ENCODE assay signal across 8 cellular contexts in genomic region chr3:195988764-195989163, GRCh38.
DNase-seq lines count a peak whose midpoint lies in the region; ATAC-seq and TF ChIP-seq lines count a peak whose summit lies in the region.
"Not testable (repeated sequence)": the region's sequence is repeated elsewhere in the genome, so short reads cannot be mapped to it uniquely, and the experiment has no call there.

No MANE protein-coding gene starts in this region.

- not testable (repeated sequence) for H3K9me3 ChIP-seq in CD8-positive, alpha-beta T cell (ENCODE audit: low read length); left ventricle myocardium inferior (replicated peaks)

- H3K4me3 ChIP-seq in CD8-positive, alpha-beta T cell (ENCODE audit: low read depth, low read length), result not testable (repeated sequence)
- H3K4me3 ChIP-seq in choroid plexus epithelial cell (ENCODE audit: low read depth, low read length) (peak overlapping the region; percentile 14), left ventricle myocardium inferior (peak overlapping the region; percentile 45)

- not testable (repeated sequence) for H3K27ac ChIP-seq in CD8-positive, alpha-beta T cell (ENCODE audit: low read depth, low read length); left ventricle myocardium inferior (replicated peaks)

- H3K36me3 Mint-ChIP-seq in CD8-positive, alpha-beta T cell, result peaks cover 12% of the 10 kb centered on the region
- H3K36me3 Mint-ChIP-seq in IgD-negative memory B cell; T-cell; activated naive CD4-positive, alpha-beta T cell treated with anti-CD3 and anti-CD28 coated beads, Interleukin-2, amount 10 ng/mL, durations not matched to agents 7 days and 5 days; nephron progenitor cell (ENCODE audit: low read depth): not testable (repeated sequence)

- H3K4me1 Mint-ChIP-seq in CD8-positive, alpha-beta T cell (ENCODE audit: low read depth); IgD-negative memory B cell; T-cell; activated naive CD4-positive, alpha-beta T cell treated with anti-CD3 and anti-CD28 coated beads, Interleukin-2, amount 10 ng/mL, durations not matched to agents 7 days and 5 days; nephron progenitor cell; stimulated activated naive CD8-positive, alpha-beta T cell treated with anti-CD3 and anti-CD28 coated beads, Interleukin-15, amount 100 ng/mL, for 72 hours: not testable (repeated sequence)

- H3K9me3 Mint-ChIP-seq in CD8-positive, alpha-beta T cell; IgD-negative memory B cell; T-cell; activated naive CD4-positive, alpha-beta T cell treated with anti-CD3 and anti-CD28 coated beads, Interleukin-2, amount 10 ng/mL, durations not matched to agents 7 days and 5 days; stimulated activated naive CD8-positive, alpha-beta T cell treated with anti-CD3 and anti-CD28 coated beads, Interleukin-15, amount 100 ng/mL, for 72 hours: not testable (repeated sequence)
- H3K9me3 Mint-ChIP-seq in nephron progenitor cell, result peaks cover 10% of the 10 kb centered on the region

- not testable (repeated sequence) for ATAC-seq in CD8-positive, alpha-beta T cell; T-cell (replicated peaks in 1 of 4); stimulated activated naive CD8-positive, alpha-beta T cell treated with anti-CD3 and anti-CD28 coated beads, Interleukin-15, amount 100 ng/mL, for 72 hours

- peak overlapping the region; percentile 47 for H3K4me3 Mint-ChIP-seq in CD8-positive, alpha-beta T cell
- H3K4me3 Mint-ChIP-seq in IgD-negative memory B cell (peak overlapping the region in 3 of 4 donors; percentile 4 to 61 (median 18)), T-cell (peak overlapping the region in 2 of 3 donors; percentile 37 to 54), nephron progenitor cell (peak overlapping the region; percentile 74)
- peak overlapping the region; percentile 28 for H3K4me3 Mint-ChIP-seq in activated naive CD4-positive, alpha-beta T cell treated with anti-CD3 and anti-CD28 coated beads, Interleukin-2, amount 10 ng/mL, durations not matched to agents 7 days and 5 days
- peak overlapping the region; percentile 42 to 64 for H3K4me3 Mint-ChIP-seq in stimulated activated naive CD8-positive, alpha-beta T cell treated with anti-CD3 and anti-CD28 coated beads, Interleukin-15, amount 100 ng/mL, for 72 hours

- not testable (repeated sequence) for H3K4me1 ChIP-seq in CD8-positive, alpha-beta T cell (ENCODE audit: insufficient read depth, low read length)
- H3K4me1 ChIP-seq in left ventricle myocardium inferior, result peaks cover 12% of the 10 kb centered on the region

- not testable (repeated sequence) for DNase-seq in CD8-positive, alpha-beta T cell; T-cell; activated naive CD4-positive, alpha-beta T cell treated with anti-CD3 and anti-CD28 coated beads, Interleukin-2, amount 10 ng/mL, durations not matched to agents 7 days and 5 days; choroid plexus epithelial cell (ENCODE audit: low read depth); left ventricle myocardium inferior
- peak; percentile 20 for DNase-seq in nephron progenitor cell
- DNase-seq in stimulated activated naive CD8-positive, alpha-beta T cell treated with anti-CD3 and anti-CD28 coated beads, Interleukin-15, amount 100 ng/mL, for 72 hours, result peak in 1 of 2 donors; percentile 7

- intact Hi-C loops in CD8-positive, alpha-beta T cell (cut with DNase I, micrococcal nuclease); left ventricle myocardium inferior (cut with micrococcal nuclease): not testable (repeated sequence)

- TF ChIP-seq CTCF in CD8-positive, alpha-beta T cell (IDR thresholded peaks at IDR 0.05); choroid plexus epithelial cell (conservative IDR thresholded peaks at IDR 0.05; ENCODE audit: low read depth, low read length); left ventricle myocardium inferior (IDR thresholded peaks at IDR 0.05; ENCODE audit: borderline replicate concordance); nephron progenitor cell (IDR thresholded peaks at IDR 0.05): not testable (repeated sequence)

- H3K27me3 Mint-ChIP-seq in CD8-positive, alpha-beta T cell (ENCODE audit: low read depth); IgD-negative memory B cell; T-cell; activated naive CD4-positive, alpha-beta T cell treated with anti-CD3 and anti-CD28 coated beads, Interleukin-2, amount 10 ng/mL, durations not matched to agents 7 days and 5 days; nephron progenitor cell (ENCODE audit: low read depth, poor library complexity); stimulated activated naive CD8-positive, alpha-beta T cell treated with anti-CD3 and anti-CD28 coated beads, Interleukin-15, amount 100 ng/mL, for 72 hours: not testable (repeated sequence)

- not testable (repeated sequence) for H3K36me3 ChIP-seq in CD8-positive, alpha-beta T cell (ENCODE audit: insufficient read depth, low read length); left ventricle myocardium inferior

- not testable (repeated sequence) for H3K27me3 ChIP-seq in CD8-positive, alpha-beta T cell (ENCODE audit: insufficient read depth, low read length); left ventricle myocardium inferior (ENCODE audit: low read depth)

- H3K27ac Mint-ChIP-seq in CD8-positive, alpha-beta T cell; T-cell; activated naive CD4-positive, alpha-beta T cell treated with anti-CD3 and anti-CD28 coated beads, Interleukin-2, amount 10 ng/mL, durations not matched to agents 7 days and 5 days; nephron progenitor cell; stimulated activated naive CD8-positive, alpha-beta T cell treated with anti-CD3 and anti-CD28 coated beads, Interleukin-15, amount 100 ng/mL, for 72 hours: not testable (repeated sequence)
- H3K27ac Mint-ChIP-seq in IgD-negative memory B cell, result peak overlapping the region in 1 of 3 donors; percentile 35

- CTCF ChIA-PET in CD8-positive, alpha-beta T cell (lab: Charles Lee); T-cell (lab: Charles Lee); activated naive CD4-positive, alpha-beta T cell treated with anti-CD3 and anti-CD28 coated beads, Interleukin-2, amount 10 ng/mL, durations not matched to agents 7 days and 5 days (lab: Charles Lee): not testable (repeated sequence)

- POLR2A ChIA-PET in CD8-positive, alpha-beta T cell (lab: Charles Lee); T-cell (lab: Charles Lee): not testable (repeated sequence)

Comparison
In these comparisons a context has a peak if more than half of its experiments do, and no peak if none do; other contexts are left out.
1. H3K4me3 Mint-ChIP-seq: peak in every context shown above with its lines; median percentile 74 in nephron progenitor cell; 53 in stimulated activated naive CD8-positive, alpha-beta T cell treated with anti-CD3 and anti-CD28 coated beads, Interleukin-15, amount 100 ng/mL, for 72 hours; 47 in CD8-positive, alpha-beta T cell; 46 in T-cell; 28 in activated naive CD4-positive, alpha-beta T cell treated with anti-CD3 and anti-CD28 coated beads, Interleukin-2, amount 10 ng/mL, durations not matched to agents 7 days and 5 days; 18 in IgD-negative memory B cell.